ENCODE assay signal across 20 cellular contexts in the genomic region with DNA sequence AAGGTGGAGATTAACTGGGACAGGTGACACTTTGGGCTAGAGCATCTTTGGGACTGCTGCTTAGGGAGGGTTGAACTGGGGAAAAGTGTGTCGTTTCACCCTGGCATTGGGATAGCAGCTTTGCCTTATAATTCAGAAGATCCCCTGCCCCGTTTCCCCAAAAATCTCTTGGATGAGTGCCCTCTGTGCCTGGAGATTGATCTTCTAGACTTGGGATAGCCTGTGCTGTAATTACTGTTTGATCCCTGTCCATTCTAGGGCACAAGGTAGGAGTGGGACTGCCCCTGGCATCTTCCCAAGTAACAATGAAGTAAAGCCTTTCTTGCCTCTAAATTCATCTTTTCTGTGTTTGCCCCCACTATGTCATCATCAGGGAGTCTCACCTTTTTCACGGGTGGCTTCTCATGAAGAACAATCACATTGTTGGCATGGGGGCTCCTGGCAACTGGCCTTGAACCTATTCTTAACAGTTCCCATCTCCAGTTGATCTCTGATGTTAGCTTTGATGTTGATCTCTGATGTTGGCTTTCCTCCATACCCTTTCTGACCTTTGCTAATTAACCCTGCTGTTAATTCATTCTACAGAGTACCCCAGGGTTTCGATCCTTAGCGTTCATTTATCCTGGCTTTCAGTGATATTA. TPM values are rescaled to one million over a fixed set of nuclear protein-coding genes. Genes with fewer than 3 reads are reported as not detected.
DNase-seq lines count a peak whose midpoint lies in the region; ATAC-seq, FAIRE-seq and TF ChIP-seq lines count a peak whose summit lies in the region.
"Had no signal": no experiment of that assay in that cellular context is flagged by ENCODE, and none has a peak within 500 bp of the region (broad histone marks: within the 10 kb centered on the region; RNA-seq: fewer than 3 reads in every experiment).

No MANE protein-coding gene starts in this region.

- H3K9me3 ChIP-seq in GM12878 (replicated peaks; ENCODE audit: control insufficient read depth, insufficient read depth, low read length) (no peaks in the 10 kb centered on the region), heart right ventricle (no peaks in the 10 kb centered on the region), SK-N-SH (no peaks in the 10 kb centered on the region)

- no peak overlapping the region for H3K4me3 Mint-ChIP-seq in activated CD4-positive, alpha-beta memory T cell treated with anti-CD3 and anti-CD28 coated beads for 36 hours
- no peak overlapping the region for H3K4me3 Mint-ChIP-seq in activated CD4-positive, alpha-beta memory T cell treated with anti-CD3 and anti-CD28 coated beads, Interleukin-2, amount 10 ng/mL, durations not matched to agents 7 days and 5 days
- no peak overlapping the region for H3K4me3 Mint-ChIP-seq in activated naive CD8-positive, alpha-beta T cell treated with anti-CD3 and anti-CD28 coated beads, Interleukin-2, amount 50 U/mL, for 24 hours
- H3K4me3 Mint-ChIP-seq in activated naive CD8-positive, alpha-beta T cell treated with anti-CD3 and anti-CD28 coated beads for 36 hours: no peak overlapping the region
- H3K4me3 Mint-ChIP-seq: B cell, HFFc6 had no signal

- H3K36me3 ChIP-seq in GM12878 (ENCODE audit: control insufficient read depth in 2 of 2, insufficient read depth in 2 of 2, low read length in 1 of 2) (peaks cover 3 to 21% of the 10 kb centered on the region in 2 experiments; a peak in 3 of 4 replicates), heart right ventricle (peaks cover 0 to 54% (median 0%) of the 10 kb centered on the region in 9 donors), SK-N-SH (replicated peaks in 1 of 2; ENCODE audit: control insufficient read depth in 1 of 2, insufficient read depth in 2 of 2, low read length in 1 of 2) (peaks cover 17 to 31% of the 10 kb centered on the region in 2 experiments)

- no peak for DNase-seq in activated CD4-positive, alpha-beta memory T cell treated with anti-CD3 and anti-CD28 coated beads for 36 hours
- no peak for DNase-seq in activated CD4-positive, alpha-beta memory T cell treated with anti-CD3 and anti-CD28 coated beads, Interleukin-2, amount 10 ng/mL, durations not matched to agents 7 days and 5 days
- no peak for DNase-seq in activated naive CD8-positive, alpha-beta T cell treated with anti-CD3 and anti-CD28 coated beads, Interleukin-2, amount 50 U/mL, for 24 hours
- DNase-seq in activated naive CD8-positive, alpha-beta T cell treated with anti-CD3 and anti-CD28 coated beads for 36 hours: no peak
- DNase-seq in GM12878 (ENCODE audit: low read depth, low spot score) (no peak), heart right ventricle (no peak), SK-N-SH (no peak)
- DNase-seq: 8988T, COR-L47, HFFc6, NCI-H1417 treated with DMSO at 0.1 percent for 48 hours, NCI-H187 treated with DMSO at 0.1 percent for 48 hours, NCI-H2227 treated with DMSO at 0.1 percent for 48 hours, SHP77 had no signal

- H3K4me2 ChIP-seq in GM12878 (ENCODE audit: control insufficient read depth, insufficient read depth): no peak overlapping the region
- no peak overlapping the region for H3K4me2 ChIP-seq in SK-N-SH
- H3K4me2 ChIP-seq: KMS-11 had no signal

- H4K20me1 ChIP-seq in GM12878 (ENCODE audit: control insufficient read depth, insufficient read depth) (no peaks in the 10 kb centered on the region), SK-N-SH (ENCODE audit: insufficient read depth) (0 out of 2 replicates have a peak, but pooled peaks cover 3% of the 10 kb centered on the region)

- H3K4me3 ChIP-seq in GM12878 (no peak overlapping the region), heart right ventricle (no peak overlapping the region), SK-N-SH (ENCODE audit: low read depth in 2 of 2, low read length in 1 of 2) (no peak overlapping the region)

- H3K4me1 ChIP-seq in GM12878 (ENCODE audit: control insufficient read depth, insufficient read depth, low read length) (no peaks in the 10 kb centered on the region), heart right ventricle (peaks cover 0 to 9% (median 0%) of the 10 kb centered on the region in 9 donors), SK-N-SH (ENCODE audit: control insufficient read depth in 1 of 2, insufficient read depth in 2 of 2, low read depth in 1 of 2, low read length in 1 of 2) (no peaks in the 10 kb centered on the region)

- BruUV-seq in GM12878 (replicated peaks; lab: Mats Ljungman, UMichigan): no TSS peak

- TF ChIP-seq POLR2A in GM12878 (IDR thresholded peaks at IDR 0.05; ENCODE audit: low read depth, low read length): 0 out of 2 replicates have a peak, but pooled peaks have one; percentile 33

- peaks cover 8% of the 10 kb centered on the region for H3F3A ChIP-seq in SK-N-SH (replicated peaks; ENCODE audit: insufficient read depth)

- H3K36me3 Mint-ChIP-seq in activated CD4-positive, alpha-beta memory T cell treated with anti-CD3 and anti-CD28 coated beads for 36 hours: peaks cover 50% of the 10 kb centered on the region
- H3K36me3 Mint-ChIP-seq in activated CD4-positive, alpha-beta memory T cell treated with anti-CD3 and anti-CD28 coated beads, Interleukin-2, amount 10 ng/mL, durations not matched to agents 7 days and 5 days (ENCODE audit: low read depth): peaks cover 43% of the 10 kb centered on the region
- H3K36me3 Mint-ChIP-seq in activated naive CD8-positive, alpha-beta T cell treated with anti-CD3 and anti-CD28 coated beads, Interleukin-2, amount 50 U/mL, for 24 hours (ENCODE audit: low read depth): peaks cover 44% of the 10 kb centered on the region
- H3K36me3 Mint-ChIP-seq in activated naive CD8-positive, alpha-beta T cell treated with anti-CD3 and anti-CD28 coated beads for 36 hours: peaks cover 37% of the 10 kb centered on the region

- CTCF ChIA-PET in activated CD4-positive, alpha-beta memory T cell treated with anti-CD3 and anti-CD28 coated beads for 36 hours (lab: Charles Lee): no interaction called here
- CTCF ChIA-PET in activated CD4-positive, alpha-beta memory T cell treated with anti-CD3 and anti-CD28 coated beads, Interleukin-2, amount 10 ng/mL, durations not matched to agents 7 days and 5 days (lab: Charles Lee): no interaction called here
- CTCF ChIA-PET in GM12878 (lab: Yijun Ruan, JAX): interaction anchor here (1.5 kb wide), 1 partner anchor 30 kb away, joined by 4 read pairs; no protein-coding TSS in a partner anchor
- CTCF ChIA-PET in SK-N-SH (lab: Yijun Ruan, JAX): interaction anchor here (1.2 to 1.4 kb wide), 2 partner anchors 30 to 115 kb away, joined by 4 read pairs; no protein-coding TSS in a partner anchor

- ATAC-seq in activated naive CD8-positive, alpha-beta T cell treated with anti-CD3 and anti-CD28 coated beads, Interleukin-2, amount 50 U/mL, for 24 hours: no peak
- ATAC-seq in GM12878 (no peak), heart right ventricle (no peak), HG02610 (IDR thresholded peaks at IDR 0.05; ENCODE audit: unreplicated experiment) (no peak)

- H3K27me3 Mint-ChIP-seq in activated CD4-positive, alpha-beta memory T cell treated with anti-CD3 and anti-CD28 coated beads for 36 hours: no peaks in the 10 kb centered on the region
- no peaks in the 10 kb centered on the region for H3K27me3 Mint-ChIP-seq in activated CD4-positive, alpha-beta memory T cell treated with anti-CD3 and anti-CD28 coated beads, Interleukin-2, amount 10 ng/mL, durations not matched to agents 7 days and 5 days
- no peaks in the 10 kb centered on the region for H3K27me3 Mint-ChIP-seq in activated naive CD8-positive, alpha-beta T cell treated with anti-CD3 and anti-CD28 coated beads, Interleukin-2, amount 50 U/mL, for 24 hours
- H3K27me3 Mint-ChIP-seq in activated naive CD8-positive, alpha-beta T cell treated with anti-CD3 and anti-CD28 coated beads for 36 hours: no peaks in the 10 kb centered on the region
- H3K27me3 Mint-ChIP-seq: B cell had no signal

- H3K79me2 ChIP-seq in GM12878 (ENCODE audit: control insufficient read depth, insufficient read depth, low read length): no peaks in the 10 kb centered on the region
- 0 out of 2 replicates have a peak, but pooled peaks cover 6% of the 10 kb centered on the region for H3K79me2 ChIP-seq in SK-N-SH (ENCODE audit: insufficient read depth)

- SMC1A ChIA-PET in GM12878 (lab: Charles Lee; ENCODE audit: uncharacterized antibody, unreplicated experiment): no interaction called here

- peak overlapping the region; percentile 21 for H3K27ac Mint-ChIP-seq in activated CD4-positive, alpha-beta memory T cell treated with anti-CD3 and anti-CD28 coated beads for 36 hours
- no peak overlapping the region for H3K27ac Mint-ChIP-seq in activated CD4-positive, alpha-beta memory T cell treated with anti-CD3 and anti-CD28 coated beads, Interleukin-2, amount 10 ng/mL, durations not matched to agents 7 days and 5 days
- peak overlapping the region; percentile 59 for H3K27ac Mint-ChIP-seq in activated naive CD8-positive, alpha-beta T cell treated with anti-CD3 and anti-CD28 coated beads, Interleukin-2, amount 50 U/mL, for 24 hours
- H3K27ac Mint-ChIP-seq in activated naive CD8-positive, alpha-beta T cell treated with anti-CD3 and anti-CD28 coated beads for 36 hours: no peak overlapping the region
- H3K27ac Mint-ChIP-seq: B cell, HFFc6 had no signal

- no peak overlapping the region for H3K27ac ChIP-seq in GM12878 (ENCODE audit: control insufficient read depth, insufficient read depth)
- H3K27ac ChIP-seq in heart right ventricle: no peak overlapping the region
- no peak overlapping the region for H3K27ac ChIP-seq in SK-N-SH (ENCODE audit: low read depth in 2 of 2, low read length in 1 of 2)
- H3K27ac ChIP-seq: KMS-11 had no signal

- 81% methylated on average over 5 of the region's 5 CpGs for WGBS in GM12878 (ENCODE audit: insufficient coverage, insufficient replicate concordance, low lambda C conversion rate, missing lambda C conversion rate)
- WGBS in heart right ventricle, 2 donors: 87 to 93% methylated on average over 5 of the region's 5 CpGs
- 97% methylated on average over 5 of the region's 5 CpGs for WGBS in SK-N-SH (ENCODE audit: low lambda C conversion rate)

- H2AFZ ChIP-seq in GM12878 (ENCODE audit: control insufficient read depth, low read depth, low read length) (no peak overlapping the region), SK-N-SH (ENCODE audit: low read depth) (no peak overlapping the region)

- no peak for TF ChIP-seq EP300 in GM12878 (IDR thresholded peaks at IDR 0.05; ENCODE audit: borderline replicate concordance in 1 of 2, control insufficient read depth in 1 of 2, low read depth in 2 of 2, low read length in 2 of 2)
- TF ChIP-seq EP300 in SK-N-SH (IDR thresholded peaks at IDR 0.05; ENCODE audit: borderline replicate concordance in 1 of 2, low read depth in 1 of 2, low read length in 1 of 2): no peak

- no peaks in the 10 kb centered on the region for H3K9me3 Mint-ChIP-seq in activated CD4-positive, alpha-beta memory T cell treated with anti-CD3 and anti-CD28 coated beads for 36 hours
- no peaks in the 10 kb centered on the region for H3K9me3 Mint-ChIP-seq in activated CD4-positive, alpha-beta memory T cell treated with anti-CD3 and anti-CD28 coated beads, Interleukin-2, amount 10 ng/mL, durations not matched to agents 7 days and 5 days
- H3K9me3 Mint-ChIP-seq in activated naive CD8-positive, alpha-beta T cell treated with anti-CD3 and anti-CD28 coated beads, Interleukin-2, amount 50 U/mL, for 24 hours: no peaks in the 10 kb centered on the region
- H3K9me3 Mint-ChIP-seq in activated naive CD8-positive, alpha-beta T cell treated with anti-CD3 and anti-CD28 coated beads for 36 hours: no peaks in the 10 kb centered on the region
- H3K9me3 Mint-ChIP-seq: HFFc6 had no signal

- RAD21 ChIA-PET in GM12878 (lab: Charles Lee; ENCODE audit: unreplicated experiment): no interaction called here

- TF ChIP-seq RAD21 in GM12878 (IDR thresholded peaks at IDR 0.05; ENCODE audit: insufficient read depth, low read depth, low read length) (no peak), SK-N-SH (IDR thresholded peaks at IDR 0.05; ENCODE audit: low read length) (no peak)

- H3K9me2 ChIP-seq in SK-N-SH: no peaks in the 10 kb centered on the region

- no peak for FAIRE-seq in GM12878 (lab: Jason Lieb, UNC)
- FAIRE-seq: G401.6, GM18507, H54 had no signal

- in situ Hi-C loops in GM12878 (cut with MboI): no loop called here

- H3K4me1 Mint-ChIP-seq in activated CD4-positive, alpha-beta memory T cell treated with anti-CD3 and anti-CD28 coated beads for 36 hours (ENCODE audit: low read depth): peaks cover 7% of the 10 kb centered on the region
- H3K4me1 Mint-ChIP-seq in activated CD4-positive, alpha-beta memory T cell treated with anti-CD3 and anti-CD28 coated beads, Interleukin-2, amount 10 ng/mL, durations not matched to agents 7 days and 5 days: peaks cover 8% of the 10 kb centered on the region
- H3K4me1 Mint-ChIP-seq in activated naive CD8-positive, alpha-beta T cell treated with anti-CD3 and anti-CD28 coated beads, Interleukin-2, amount 50 U/mL, for 24 hours: peaks cover 2% of the 10 kb centered on the region
- peaks cover 5% of the 10 kb centered on the region for H3K4me1 Mint-ChIP-seq in activated naive CD8-positive, alpha-beta T cell treated with anti-CD3 and anti-CD28 coated beads for 36 hours
- H3K4me1 Mint-ChIP-seq: B cell had no signal

- H3K27me3 ChIP-seq in GM12878 (replicated peaks in 1 of 2; ENCODE audit: control insufficient read depth in 2 of 2, insufficient read depth in 2 of 2, low read length in 1 of 2) (no peaks in the 10 kb centered on the region), heart right ventricle (no peaks in the 10 kb centered on the region), SK-N-SH (ENCODE audit: insufficient read depth) (no peaks in the 10 kb centered on the region)

- POLR2A ChIA-PET in activated CD4-positive, alpha-beta memory T cell treated with anti-CD3 and anti-CD28 coated beads for 36 hours (lab: Charles Lee): no interaction called here
- POLR2A ChIA-PET in activated CD4-positive, alpha-beta memory T cell treated with anti-CD3 and anti-CD28 coated beads, Interleukin-2, amount 10 ng/mL, durations not matched to agents 7 days and 5 days (lab: Charles Lee): interaction anchor here (1.9 kb wide), 1 partner anchor 12 kb away, joined by 6 read pairs; no protein-coding TSS in a partner anchor
- POLR2A ChIA-PET in GM12878 (lab: Charles Lee): no interaction called here
- POLR2A ChIA-PET in SK-N-SH (lab: Yijun Ruan, JAX): no interaction called here

- no peak for TF ChIP-seq CTCF in GM12878 (IDR thresholded peaks at IDR 0.05 in 2 of 3, conservative IDR thresholded peaks at IDR 0.05 in 1 of 3; ENCODE audit: control insufficient read depth in 2 of 3, extremely low read depth in 1 of 3, insufficient read depth in 1 of 3, low read depth in 3 of 3, low read length in 3 of 3)
- TF ChIP-seq CTCF in heart right ventricle (IDR thresholded peaks at IDR 0.05): no peak
- TF ChIP-seq CTCF in SK-N-SH (IDR thresholded peaks at IDR 0.05): no peak

- H3K9ac ChIP-seq in GM12878 (ENCODE audit: control insufficient read depth, insufficient read depth, low read length) (no peak overlapping the region), SK-N-SH (no peak overlapping the region)
- H3K9ac ChIP-seq: KMS-11 had no signal

- intact Hi-C loops in activated CD4-positive, alpha-beta memory T cell treated with anti-CD3 and anti-CD28 coated beads for 36 hours (cut with micrococcal nuclease): no loop called here
- intact Hi-C loops in GM12878 (cut with micrococcal nuclease; ENCODE audit: unreplicated experiment) (no loop called here), heart right ventricle (cut with DNase I) (no loop called here)

RNA-seq across cellular contexts. Expression of a gene that starts 21.6 kb away (rescaled TPM):
- total RNA-seq in activated CD4-positive, alpha-beta memory T cell treated with anti-CD3 and anti-CD28 coated beads for 36 hours: 100 to 1,000 TPM; 518 to 525 TPM
- total RNA-seq in activated CD4-positive, alpha-beta memory T cell treated with anti-CD3 and anti-CD28 coated beads, Interleukin-2, amount 10 ng/mL, durations not matched to agents 7 days and 5 days: 100 to 1,000 TPM; 264 to 277 TPM
- 100 to 1,000 TPM; 375 to 398 TPM for total RNA-seq in activated naive CD8-positive, alpha-beta T cell treated with anti-CD3 and anti-CD28 coated beads for 36 hours
- 39.8 and 56.0 TPM in 2 replicates for total RNA-seq in GM12878 (2013; cell fraction: nucleolus; rRNA removed)
- total RNA-seq in GM12878 (2014; rRNA removed) (139 and 164 TPM in 2 replicates), GM12878 (2014; rRNA removed; fragmentation: Illumina TruSeq; extraction: Trizol) (144 TPM in 2 replicates), GM12878 (2021) (180 and 192 TPM in 2 replicates), heart right ventricle (10 to 100 TPM; 12.4 to 32.6 (median 19.0) TPM)
- 76.6 TPM for polyA plus RNA-seq in GM12878 (2011; ENCODE audit: low read depth)
- polyA plus RNA-seq in GM12878 (2011; rRNA removed) (265 and 421 TPM in 2 replicates), GM12878 (2014; fragmentation: Illumina TruSeq; extraction: Trizol) (129 and 153 TPM in 2 replicates), GM12878 (2014; fragmentation: Nextera tagmentation; extraction: Ambion mirVana) (100 to 1,000 TPM; 237 to 292 TPM), GM12878 (2014; rRNA removed) (152 and 155 TPM in 2 replicates), GM12878 (2016; fragmentation: Nextera tagmentation; extraction: Ambion mirVana) (100 to 1,000 TPM; 128 to 134 TPM), heart right ventricle (10 to 100 TPM; 17.0 to 30.0 TPM), SK-N-SH (2012; rRNA removed) (68.6 and 82.6 TPM in 2 replicates)
- polyA plus RNA-seq in GM12878 (2011; cell fraction: cytosol; rRNA removed): 114 and 226 TPM in 2 replicates
- 98.3 and 124 TPM in 2 replicates for polyA plus RNA-seq in GM12878 (2011; cell fraction: nucleus; rRNA removed)
- 115 and 137 TPM in 2 replicates for polyA plus RNA-seq in GM12878 (2012)
- 166 and 191 TPM in 2 replicates for polyA minus RNA-seq in GM12878 (2011; rRNA and poly(A)+ RNA removed)
- polyA minus RNA-seq in GM12878 (2011; cell fraction: cytosol; rRNA and poly(A)+ RNA removed): 44.0 and 62.0 TPM in 2 replicates
- polyA minus RNA-seq in GM12878 (2011; cell fraction: nucleus; rRNA and poly(A)+ RNA removed): 14.4 and 33.0 TPM in 2 replicates
- polyA plus RNA-seq in SK-N-SH (2012; cell fraction: cytosol; rRNA removed): 75.5 and 88.9 TPM in 2 replicates
- polyA plus RNA-seq in SK-N-SH (2012; cell fraction: nucleus; rRNA removed): 67.4 and 69.4 TPM in 2 replicates

RNA-seq across cellular contexts. Expression of a gene that starts 41.3 kb away (rescaled TPM):
- 100 to 1,000 TPM; 159 to 170 TPM for total RNA-seq in activated CD4-positive, alpha-beta memory T cell treated with anti-CD3 and anti-CD28 coated beads for 36 hours
- 100 to 1,000 TPM; 188 to 193 TPM for total RNA-seq in activated CD4-positive, alpha-beta memory T cell treated with anti-CD3 and anti-CD28 coated beads, Interleukin-2, amount 10 ng/mL, durations not matched to agents 7 days and 5 days
- total RNA-seq in activated naive CD8-positive, alpha-beta T cell treated with anti-CD3 and anti-CD28 coated beads for 36 hours: 100 to 1,000 TPM; 156 to 161 TPM
- total RNA-seq in GM12878 (2013; cell fraction: nucleolus; rRNA removed): 106 and 110 TPM in 2 replicates
- 162 and 211 TPM in 2 replicates for total RNA-seq in GM12878 (2014; rRNA removed)
- 182 and 184 TPM in 2 replicates for total RNA-seq in GM12878 (2014; rRNA removed; fragmentation: Illumina TruSeq; extraction: Trizol)
- total RNA-seq in GM12878 (2021): 226 and 232 TPM in 2 replicates
- 47.8 TPM for polyA plus RNA-seq in GM12878 (2011; ENCODE audit: low read depth)
- polyA plus RNA-seq in GM12878 (2011; rRNA removed): 219 and 345 TPM in 2 replicates
- polyA plus RNA-seq in GM12878 (2011; cell fraction: cytosol; rRNA removed): 68.2 and 85.6 TPM in 2 replicates
- 42.1 and 48.0 TPM in 2 replicates for polyA plus RNA-seq in GM12878 (2011; cell fraction: nucleus; rRNA removed)
- 75.4 and 79.3 TPM in 2 replicates for polyA plus RNA-seq in GM12878 (2012)
- 143 and 186 TPM in 2 replicates for polyA plus RNA-seq in GM12878 (2014; fragmentation: Illumina TruSeq; extraction: Trizol)
- polyA plus RNA-seq in GM12878 (2014; fragmentation: Nextera tagmentation; extraction: Ambion mirVana): 10 to 100 TPM; 41.2 to 58.5 TPM
- polyA plus RNA-seq in GM12878 (2014; rRNA removed): 81.2 and 102 TPM in 2 replicates
- polyA plus RNA-seq in GM12878 (2016; fragmentation: Nextera tagmentation; extraction: Ambion mirVana): 100 to 1,000 TPM; 221 to 223 TPM
- polyA minus RNA-seq in GM12878 (2011; rRNA and poly(A)+ RNA removed): 92.1 and 208 TPM in 2 replicates
- polyA minus RNA-seq in GM12878 (2011; cell fraction: cytosol; rRNA and poly(A)+ RNA removed): 48.1 and 59.3 TPM in 2 replicates
- 20.7 and 40.2 TPM in 2 replicates for polyA minus RNA-seq in GM12878 (2011; cell fraction: nucleus; rRNA and poly(A)+ RNA removed)
- total RNA-seq in heart right ventricle: 10 to 100 TPM; 45.8 to 75.0 (median 58.2) TPM
- 10 to 100 TPM; 14.2 to 16.5 TPM for polyA plus RNA-seq in heart right ventricle
- 15.3 and 19.7 TPM in 2 replicates for polyA plus RNA-seq in SK-N-SH (2012; rRNA removed)
- polyA plus RNA-seq in SK-N-SH (2012; cell fraction: cytosol; rRNA removed): 26.8 and 31.0 TPM in 2 replicates
- polyA plus RNA-seq in SK-N-SH (2012; cell fraction: nucleus; rRNA removed): 7.5 and 15.5 TPM in 2 replicates

Comparison
In these comparisons a context has a peak if more than half of its experiments do, and no peak if none do; other contexts are left out.
1. H3K27ac Mint-ChIP-seq: peak in activated CD4-positive, alpha-beta memory T cell treated with anti-CD3 and anti-CD28 coated beads for 36 hours (single experiment) and activated naive CD8-positive, alpha-beta T cell treated with anti-CD3 and anti-CD28 coated beads, Interleukin-2, amount 50 U/mL, for 24 hours (single experiment); none in activated CD4-positive, alpha-beta memory T cell treated with anti-CD3 and anti-CD28 coated beads, Interleukin-2, amount 10 ng/mL, durations not matched to agents 7 days and 5 days (single experiment) and activated naive CD8-positive, alpha-beta T cell treated with anti-CD3 and anti-CD28 coated beads for 36 hours (single experiment).
2. CTCF ChIA-PET loops: an anchor here in GM12878 (1.5 kb wide) and SK-N-SH (1.2 to 1.4 kb wide); none called in activated CD4-positive, alpha-beta memory T cell treated with anti-CD3 and anti-CD28 coated beads for 36 hours and activated CD4-positive, alpha-beta memory T cell treated with anti-CD3 and anti-CD28 coated beads, Interleukin-2, amount 10 ng/mL, durations not matched to agents 7 days and 5 days.